In the genomic region with DNA sequence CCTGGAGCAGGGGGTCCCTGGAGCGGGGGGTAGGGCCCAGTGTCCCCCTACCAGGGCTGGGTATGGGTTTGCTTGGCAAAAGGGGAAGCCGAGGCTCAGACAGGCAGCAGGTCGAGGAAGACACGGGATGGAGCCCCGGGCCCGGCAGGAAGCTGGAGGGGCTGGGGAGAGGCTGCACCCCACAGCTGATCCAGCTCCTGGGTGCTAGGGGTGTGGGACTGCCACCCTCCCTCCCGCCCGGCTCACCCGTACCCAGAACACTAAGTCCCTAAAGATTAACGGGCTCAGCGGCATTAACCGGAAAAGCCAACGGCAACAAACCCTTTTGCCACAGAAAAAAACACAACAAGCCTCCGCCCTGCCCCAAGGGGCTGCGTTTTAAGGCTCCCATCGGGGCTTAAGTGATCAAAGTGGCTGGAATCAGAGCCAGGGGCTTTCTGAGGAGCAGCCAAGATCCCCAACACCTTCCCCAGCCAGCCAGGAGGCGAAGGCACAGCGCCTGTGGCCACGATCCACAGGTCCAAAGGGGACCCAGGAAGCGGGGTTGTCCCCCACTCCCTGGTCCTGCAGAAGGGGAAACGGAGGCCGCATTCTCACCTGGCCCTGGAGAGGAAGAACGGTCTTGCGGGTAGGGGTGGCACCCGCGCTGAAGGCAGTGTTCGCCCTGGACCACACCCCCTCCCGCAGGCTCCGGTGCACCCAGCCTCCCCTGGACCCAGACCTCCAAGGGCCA, we compare ENCODE assay signal across 1 cellular context.
TF ChIP-seq lines count a peak whose summit lies in the region.

No MANE protein-coding gene starts in this region.

TF ChIP-seq in GM23338, 12 proteins besides CTCF, POLR2A, EP300 and RAD21:
- TF ChIP-seq JUNB (IDR thresholded peaks at IDR 0.05; ENCODE audit: unreplicated experiment) (no peak), ZNF114 (CRISPR knock-in tag; IDR thresholded peaks at IDR 0.05) (no peak), EZH2 (IDR thresholded peaks at IDR 0.05; ENCODE audit: low read depth, unreplicated experiment) (no peak), POLR2AphosphoS5 (IDR thresholded peaks at IDR 0.05; ENCODE audit: low read depth) (no peak), STAT1 (IDR thresholded peaks at IDR 0.05; ENCODE audit: unreplicated experiment) (no peak), ZNF331 (CRISPR knock-in tag; IDR thresholded peaks at IDR 0.05; ENCODE audit: low read depth) (no peak)
- TF ChIP-seq, protein P1, sequence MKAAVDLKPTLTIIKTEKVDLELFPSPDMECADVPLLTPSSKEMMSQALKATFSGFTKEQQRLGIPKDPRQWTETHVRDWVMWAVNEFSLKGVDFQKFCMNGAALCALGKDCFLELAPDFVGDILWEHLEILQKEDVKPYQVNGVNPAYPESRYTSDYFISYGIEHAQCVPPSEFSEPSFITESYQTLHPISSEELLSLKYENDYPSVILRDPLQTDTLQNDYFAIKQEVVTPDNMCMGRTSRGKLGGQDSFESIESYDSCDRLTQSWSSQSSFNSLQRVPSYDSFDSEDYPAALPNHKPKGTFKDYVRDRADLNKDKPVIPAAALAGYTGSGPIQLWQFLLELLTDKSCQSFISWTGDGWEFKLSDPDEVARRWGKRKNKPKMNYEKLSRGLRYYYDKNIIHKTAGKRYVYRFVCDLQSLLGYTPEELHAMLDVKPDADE (IDR thresholded peaks at IDR 0.05): no peak
TF ChIP-seq in GM23338: peak in this region for 0.
